ENCODE assay signal across 33 cellular contexts in the genomic region with DNA sequence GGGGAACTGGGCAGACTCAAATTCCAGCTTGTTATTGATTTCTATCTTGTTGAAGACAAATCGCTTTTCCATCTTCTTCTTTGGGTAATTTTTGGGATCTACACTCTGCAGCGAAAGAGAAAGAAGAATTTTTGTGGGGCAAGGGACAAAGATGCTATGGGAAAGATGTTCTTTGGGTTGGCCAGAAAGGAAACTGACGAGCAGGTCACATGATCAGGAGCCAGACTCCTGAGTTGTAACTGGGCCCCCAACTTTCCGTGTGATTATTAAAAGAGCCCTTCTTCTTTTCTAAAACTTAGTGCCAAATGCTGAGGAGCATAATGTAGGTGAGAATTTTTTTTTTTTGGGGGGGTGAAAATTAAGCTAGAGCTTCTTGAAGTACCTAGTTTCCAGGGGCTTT. TPM values are rescaled to one million over a fixed set of nuclear protein-coding genes. Genes with fewer than 3 reads are reported as not detected.
"Had no signal": no experiment of that assay in that cellular context is flagged by ENCODE, and none has a peak within 500 bp of the region (broad histone marks: within the 10 kb centered on the region; RNA-seq: fewer than 3 reads in every experiment).

No MANE protein-coding gene starts in this region.

- H3K27ac Mint-ChIP-seq: effector memory CD8-positive, alpha-beta T cell; naive thymus-derived CD4-positive, alpha-beta T cell; type B pancreatic cell had no signal

- H3K27ac ChIP-seq: coronary artery, foreskin keratinocyte, gastroesophageal sphincter, heart left ventricle, ovary, psoas muscle, sigmoid colon, stomach, testis, tibial artery had no signal

- ATAC-seq: effector memory CD8-positive, alpha-beta T cell; esophagus mucosa; foreskin keratinocyte; gastroesophageal sphincter; heart left ventricle; left cardiac atrium; left lung; psoas muscle; right cardiac atrium; stimulated activated effector memory CD8-positive, alpha-beta T cell treated with anti-CD3 and anti-CD28 coated beads, Interleukin-12 subunit alpha, Interleukin-12 subunit beta, amount 100 ng/mL, for 72 hours had no signal

- H3K36me3 Mint-ChIP-seq: stimulated activated effector memory CD8-positive, alpha-beta T cell treated with anti-CD3 and anti-CD28 coated beads, Interleukin-12 subunit alpha, Interleukin-12 subunit beta, amount 100 ng/mL, for 72 hours; type B pancreatic cell had no signal

- H3K9me3 ChIP-seq: gastroesophageal sphincter, heart left ventricle, left lung, ovary, psoas muscle, sigmoid colon, stomach, testis, tibial artery had no signal

- FAIRE-seq: endometrium, islet of Langerhans had no signal

- H3K36me3 ChIP-seq: gastroesophageal sphincter, heart left ventricle, ovary, sigmoid colon, tibial artery had no signal

- H3K4me3 Mint-ChIP-seq: effector memory CD8-positive, alpha-beta T cell; naive thymus-derived CD4-positive, alpha-beta T cell; nephron; stimulated activated effector memory CD8-positive, alpha-beta T cell treated with anti-CD3 and anti-CD28 coated beads, Interleukin-12 subunit alpha, Interleukin-12 subunit beta, amount 100 ng/mL, for 72 hours; type B pancreatic cell had no signal

- H3K9me3 Mint-ChIP-seq: effector memory CD8-positive, alpha-beta T cell; nephron; stimulated activated effector memory CD8-positive, alpha-beta T cell treated with anti-CD3 and anti-CD28 coated beads, Interleukin-12 subunit alpha, Interleukin-12 subunit beta, amount 100 ng/mL, for 72 hours had no signal

- DNase-seq: effector memory CD8-positive, alpha-beta T cell; foreskin keratinocyte; heart left ventricle; hippocampal formation; left cardiac atrium; left lung; mesendoderm; midbrain; naive thymus-derived CD4-positive, alpha-beta T cell; occipital lobe; ovary; posterior cingulate gyrus; psoas muscle; right cardiac atrium; sigmoid colon; stimulated activated CD4-positive, alpha-beta T cell treated with anti-CD3 and anti-CD28 coated beads, Interleukin-2, amount 100 ng/mL, for 24 hours; stimulated activated CD4-positive, alpha-beta T cell treated with anti-CD3 and anti-CD28 coated beads, Interleukin-4, amount 100 ng/mL, for 24 hours; stimulated activated naive CD4-positive, alpha-beta T cell treated with Interleukin-2 at 50 U/mL for 16 hours; stomach; testis; tibial artery had no signal

- H3K27me3 ChIP-seq: foreskin keratinocyte, gastroesophageal sphincter, left lung, ovary, sigmoid colon, stomach, testis, tibial artery had no signal

- H3K4me1 ChIP-seq: gastroesophageal sphincter, sigmoid colon, tibial artery had no signal

- H3K4me3 ChIP-seq: coronary artery, gastroesophageal sphincter, heart left ventricle, left lung, ovary, psoas muscle, sigmoid colon, stomach, testis, tibial artery had no signal

RNA-seq across cellular contexts. Expression of a gene that starts 6.1 kb away (rescaled TPM):
- total RNA-seq: dermis microvascular lymphatic vessel endothelial cell, lung microvascular endothelial cell had no signal
- polyA plus RNA-seq: naive thymus-derived CD4-positive, alpha-beta T cell had no signal

RNA-seq across cellular contexts. Expression of a gene that starts 46.2 kb away (rescaled TPM):
- total RNA-seq: dermis microvascular lymphatic vessel endothelial cell, gastroesophageal sphincter, left cardiac atrium, lung microvascular endothelial cell, occipital lobe, right cardiac atrium, sigmoid colon, skeletal muscle tissue, stomach, subcutaneous adipose tissue had no signal
- polyA plus RNA-seq: heart left ventricle; naive thymus-derived CD4-positive, alpha-beta T cell; right cardiac atrium had no signal
